In genomic region chr5:166032601-166033000, GRCh38 we compare ENCODE assay signal across 15 cellular contexts.
DNase-seq lines count a peak whose midpoint lies in the region; ATAC-seq and TF ChIP-seq lines count a peak whose summit lies in the region.
"Had no signal": no experiment of that assay in that cellular context is flagged by ENCODE, and none has a peak within 500 bp of the region (broad histone marks: within the 10 kb centered on the region; RNA-seq: fewer than 3 reads in every experiment).

No MANE protein-coding gene starts in this region.

- no peak overlapping the region for H2BK5ac ChIP-seq in mesendoderm (ENCODE audit: low read length)

- H4K5ac ChIP-seq in mesendoderm (ENCODE audit: low read length) = no peak overlapping the region

- in situ Hi-C loops in mammary epithelial cell (cut with MboI; ENCODE audit: low sequenced_read_pairs in 2 of 2) = no loop called here

- H3K27me3 ChIP-seq in GM23338 (ENCODE audit: insufficient read depth) = no peaks in the 10 kb centered on the region
- no peaks in the 10 kb centered on the region for H3K27me3 ChIP-seq in mammary epithelial cell (ENCODE audit: insufficient read depth, low read length)
- no peaks in the 10 kb centered on the region for H3K27me3 ChIP-seq in mesendoderm (ENCODE audit: insufficient read depth, low read length, poor library complexity)
- no peaks in the 10 kb centered on the region for H3K27me3 ChIP-seq in tibial artery
- H3K27me3 ChIP-seq: BLaER1 treated with 17β-estradiol and CSF1 and Interleukin-3, amounts not matched to agents 10 nM and 100 nM had no signal

- H3F3A ChIP-seq in GM23338 (replicated peaks; ENCODE audit: low read depth) = no peaks in the 10 kb centered on the region

- H3K27ac ChIP-seq in GM23338 (ENCODE audit: low read depth) (no peak overlapping the region), mammary epithelial cell (ENCODE audit: insufficient read depth, low read depth, low read length) (peak overlapping the region; percentile 57), mesendoderm (ENCODE audit: low read depth, low read length) (no peak overlapping the region), tibial artery (no peak overlapping the region)
- H3K27ac ChIP-seq: BLaER1 treated with 17β-estradiol and CSF1 and Interleukin-3, amounts not matched to agents 10 nM and 100 nM had no signal

- H3K79me2 ChIP-seq in GM23338 (replicated peaks; ENCODE audit: insufficient read depth) (no peaks in the 10 kb centered on the region), mammary epithelial cell (ENCODE audit: insufficient read depth, low read length) (no peaks in the 10 kb centered on the region), mesendoderm (ENCODE audit: control insufficient read depth, insufficient read depth, low read length) (no peaks in the 10 kb centered on the region)

- H3K36me3 ChIP-seq in GM23338 (ENCODE audit: insufficient read depth) (no peaks in the 10 kb centered on the region), mammary epithelial cell (ENCODE audit: insufficient read depth, low read length) (no peaks in the 10 kb centered on the region), mesendoderm (ENCODE audit: control insufficient read depth, insufficient read depth, low read length) (no peaks in the 10 kb centered on the region), tibial artery (no peaks in the 10 kb centered on the region)
- H3K36me3 ChIP-seq: BLaER1 treated with 17β-estradiol and CSF1 and Interleukin-3, amounts not matched to agents 10 nM and 100 nM had no signal

- H3K4me3 Mint-ChIP-seq in GM23338 = no peak overlapping the region
- H3K4me3 Mint-ChIP-seq: CD4-positive, CD25-positive, alpha-beta regulatory T cell had no signal

- peaks cover 4% of the 10 kb centered on the region; the same call in 2 of the 3 replicates for H3K4me1 Mint-ChIP-seq in GM23338
- H3K4me1 Mint-ChIP-seq: CD4-positive, CD25-positive, alpha-beta regulatory T cell had no signal

- no peak overlapping the region for H2BK120ac ChIP-seq in mesendoderm (ENCODE audit: low read depth, low read length)

- H3K56ac ChIP-seq in mesendoderm (ENCODE audit: low read length) = no peak overlapping the region

- H3K4me2 ChIP-seq in GM23338 = no peak overlapping the region
- H3K4me2 ChIP-seq in mammary epithelial cell (ENCODE audit: insufficient read depth, low read depth, low read length) = peak overlapping the region; percentile 59
- no peak overlapping the region for H3K4me2 ChIP-seq in mesendoderm (ENCODE audit: low read length)
- H3K4me2 ChIP-seq: BLaER1 treated with 17β-estradiol and CSF1 and Interleukin-3, amounts not matched to agents 10 nM and 100 nM had no signal

- H3K9ac ChIP-seq in mammary epithelial cell (ENCODE audit: insufficient read depth, low read length) (no peak overlapping the region), mesendoderm (ENCODE audit: low read length) (no peak overlapping the region)
- H3K9ac ChIP-seq: BLaER1 treated with 17β-estradiol and CSF1 and Interleukin-3, amounts not matched to agents 10 nM and 100 nM had no signal

- intact Hi-C loops in mammary epithelial cell (cut with micrococcal nuclease) = loop anchor here (1.0 kb wide), 1 partner anchor 18 kb away; no protein-coding TSS in a partner anchor
- intact Hi-C loops in tibial artery (cut with DNase I; ENCODE audit: low total_unique reads) = no loop called here

- H2AFZ ChIP-seq in GM23338 (no peak overlapping the region), mammary epithelial cell (ENCODE audit: low read depth, low read length) (peak overlapping the region; percentile 26)

- no peak overlapping the region for H3K4me3 ChIP-seq in GM23338
- H3K4me3 ChIP-seq in mammary epithelial cell (replicated peaks in 1 of 3; ENCODE audit: insufficient read depth in 1 of 3, low read depth in 2 of 3, low read length in 3 of 3) = no peak overlapping the region
- H3K4me3 ChIP-seq in mesendoderm (ENCODE audit: low read length) = no peak overlapping the region
- H3K4me3 ChIP-seq in tibial artery = no peak overlapping the region
- H3K4me3 ChIP-seq: BLaER1 treated with 17β-estradiol and CSF1 and Interleukin-3, amounts not matched to agents 10 nM and 100 nM had no signal

- peaks cover 4% of the 10 kb centered on the region for H3K9me3 Mint-ChIP-seq in GM23338

- no peak overlapping the region for H2AK5ac ChIP-seq in mesendoderm (ENCODE audit: low read length)

- no peak overlapping the region for H3K18ac ChIP-seq in mesendoderm (ENCODE audit: low read length)

- H4K20me1 ChIP-seq in GM23338 (replicated peaks; ENCODE audit: insufficient read depth) = no peaks in the 10 kb centered on the region
- no peaks in the 10 kb centered on the region for H4K20me1 ChIP-seq in mammary epithelial cell (ENCODE audit: insufficient read depth, low read length)
- H4K20me1 ChIP-seq: BLaER1 treated with 17β-estradiol and CSF1 and Interleukin-3, amounts not matched to agents 10 nM and 100 nM had no signal

- H3K9me3 ChIP-seq in mammary epithelial cell (replicated peaks; ENCODE audit: insufficient read depth, low read length) (no peaks in the 10 kb centered on the region), tibial artery (no peaks in the 10 kb centered on the region)

- peaks cover 8% of the 10 kb centered on the region; the same call in 1 of the 2 replicates for H3K9me2 ChIP-seq in GM23338 (ENCODE audit: insufficient read depth)

- no peak overlapping the region for H2BK15ac ChIP-seq in mesendoderm (replicated peaks; ENCODE audit: low read depth)

- DNase-seq in GM23338 (ENCODE audit: low spot score) (peak; percentile 16), mammary epithelial cell (peak; percentile 6), mesendoderm (peak; percentile 6), A172 (ENCODE audit: low spot score) (no peak), tibial artery (no peak)
- no peak for DNase-seq in activated T-cell treated with anti-CD3 and anti-CD28 coated beads, Interleukin-2, amount 50 U/mL, for 48 hours
- DNase-seq: 8988T; ACHN; CD4-positive, CD25-positive, alpha-beta regulatory T cell; DMS53; GF-D8; H7 had no signal

- no peaks in the 10 kb centered on the region for H3K27me3 Mint-ChIP-seq in GM23338 (ENCODE audit: insufficient read depth, low read depth, poor library complexity)
- H3K27me3 Mint-ChIP-seq: CD4-positive, CD25-positive, alpha-beta regulatory T cell had no signal

- no peak overlapping the region for H4K8ac ChIP-seq in mesendoderm (ENCODE audit: low read depth, low read length)

- H3K4ac ChIP-seq in mesendoderm (ENCODE audit: low read depth, low read length) = no peak overlapping the region

- WGBS in mammary epithelial cell (ENCODE audit: low coverage, missing lambda C conversion rate) = 0% methylated on average over 1 of the region's 1 CpG
- WGBS in mesendoderm (ENCODE audit: extremely low coverage, insufficient coverage, low lambda C conversion rate) = no CpG with 5 or more reads among the region's 1 CpG

- BruUV-seq in mammary epithelial cell (replicated peaks; lab: Mats Ljungman, UMichigan) = no TSS peak

- TF ChIP-seq CTCF in GM23338 (conservative IDR thresholded peaks at IDR 0.05; ENCODE audit: low read depth in 2 of 2) = no peak
- TF ChIP-seq CTCF in mammary epithelial cell (conservative IDR thresholded peaks at IDR 0.05 in 1 of 2, IDR thresholded peaks at IDR 0.05 in 1 of 2; ENCODE audit: extremely low read depth in 1 of 2, insufficient read depth in 1 of 2, low read depth in 1 of 2, low read length in 2 of 2) = no peak
- TF ChIP-seq CTCF in tibial artery (IDR thresholded peaks at IDR 0.05) = no peak

- H3K27ac Mint-ChIP-seq in GM23338 = peak overlapping the region; percentile 75; the same call in 1 of the 2 replicates
- H3K27ac Mint-ChIP-seq: CD4-positive, CD25-positive, alpha-beta regulatory T cell had no signal

- H3K23ac ChIP-seq in mesendoderm (ENCODE audit: low read length) = no peak overlapping the region

- H3K4me1 ChIP-seq in GM23338 (ENCODE audit: insufficient read depth) = no peaks in the 10 kb centered on the region
- H3K4me1 ChIP-seq in mammary epithelial cell (ENCODE audit: insufficient read depth, low read length) = peaks cover 20% of the 10 kb centered on the region
- H3K4me1 ChIP-seq in mesendoderm (ENCODE audit: control insufficient read depth, low read depth, low read length) = no peaks in the 10 kb centered on the region
- H3K4me1 ChIP-seq in tibial artery = no peaks in the 10 kb centered on the region
- H3K4me1 ChIP-seq: BLaER1 treated with 17β-estradiol and CSF1 and Interleukin-3, amounts not matched to agents 10 nM and 100 nM had no signal

- no peak for ATAC-seq in GM23338
- peak; percentile 25 for ATAC-seq in esophagus mucosa
- ATAC-seq in GM21447 (IDR thresholded peaks at IDR 0.05; ENCODE audit: unreplicated experiment) = no peak

- H3K36me3 Mint-ChIP-seq in GM23338 (ENCODE audit: low read depth) = peaks cover 8% of the 10 kb centered on the region
- H3K36me3 Mint-ChIP-seq: CD4-positive, CD25-positive, alpha-beta regulatory T cell had no signal

- CTCF ChIA-PET in mammary epithelial cell (lab: Charles Lee; ENCODE audit: low non-redundant PET) = no interaction called here

- H3K79me1 ChIP-seq in mesendoderm (ENCODE audit: low read length) = no peaks in the 10 kb centered on the region

- dilution Hi-C loops in mammary epithelial cell (cut with HindIII; ENCODE audit: low sequenced_read_pairs) = no loop called here

TF ChIP-seq in GM23338, 12 proteins besides CTCF, POLR2A, EP300 and RAD21 (continues in another document):
- TF ChIP-seq STAT1 (IDR thresholded peaks at IDR 0.05; ENCODE audit: unreplicated experiment) (no peak), JUNB (IDR thresholded peaks at IDR 0.05; ENCODE audit: unreplicated experiment) (no peak), EZH2 (IDR thresholded peaks at IDR 0.05; ENCODE audit: low read depth, unreplicated experiment) (no peak), ETS1 (IDR thresholded peaks at IDR 0.05) (no peak), EZH2phosphoT487 (IDR thresholded peaks at IDR 0.05; ENCODE audit: unreplicated experiment) (no peak), ZNF331 (CRISPR knock-in tag; IDR thresholded peaks at IDR 0.05; ENCODE audit: low read depth) (no peak), CREB1 (CRISPR knock-in tag; IDR thresholded peaks at IDR 0.05; ENCODE audit: low read depth) (no peak), NANOG (IDR thresholded peaks at IDR 0.05; ENCODE audit: borderline replicate concordance) (no peak), POLR2AphosphoS5 (IDR thresholded peaks at IDR 0.05; ENCODE audit: low read depth) (no peak)

Comparison
In these comparisons a context has a peak if more than half of its experiments do, and no peak if none do; other contexts are left out.
1. DNase-seq: peak in GM23338 (single experiment), mammary epithelial cell (single experiment) and mesendoderm (single experiment); none in A172 (single experiment), tibial artery (0 of 2) and activated T-cell treated with anti-CD3 and anti-CD28 coated beads, Interleukin-2, amount 50 U/mL, for 48 hours (0 of 2).